ENCODE assay signal across 9 cellular contexts in the genomic region with DNA sequence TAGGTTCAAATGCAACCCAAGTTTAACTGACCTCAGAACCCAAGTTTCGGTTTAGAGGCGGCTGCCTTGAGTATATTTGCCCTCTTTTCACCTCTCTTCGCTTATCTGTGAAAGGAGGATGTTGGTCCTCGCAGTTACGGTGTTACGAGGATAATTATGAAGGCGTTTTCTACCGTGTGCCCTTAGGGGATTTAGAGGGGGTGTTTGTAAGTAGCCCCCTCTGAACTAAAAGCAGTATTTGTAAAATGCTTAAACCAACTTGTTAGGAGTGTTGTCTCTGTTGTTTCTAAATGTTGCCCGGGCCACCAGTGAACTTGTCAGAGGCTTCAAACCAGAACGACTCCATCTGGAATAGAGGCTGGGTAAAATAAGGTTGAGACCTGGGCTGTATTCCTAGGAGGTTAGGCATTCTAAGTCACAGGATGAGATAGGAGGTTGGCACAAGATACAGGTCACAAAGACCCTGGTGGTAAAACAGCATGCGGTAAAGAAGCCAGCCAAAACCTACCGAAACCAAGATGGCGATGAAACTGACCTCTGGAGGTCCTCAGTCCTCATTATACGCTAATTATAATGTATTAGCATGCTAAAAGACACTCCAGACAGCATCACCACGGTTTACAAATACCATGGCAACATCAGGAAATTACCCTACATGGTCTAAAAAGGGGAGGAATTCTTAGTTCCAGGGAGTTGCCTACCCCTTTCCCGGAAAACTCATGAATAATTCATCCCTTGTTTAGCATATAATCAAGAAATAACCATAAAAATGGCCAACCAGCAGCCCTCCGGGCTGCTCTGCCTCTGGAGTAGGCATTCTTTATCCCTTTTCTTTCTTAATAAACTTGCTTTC. TPM values are rescaled to one million over a fixed set of nuclear protein-coding genes. Genes with fewer than 3 reads are reported as not detected.
DNase-seq lines count a peak whose midpoint lies in the region; ATAC-seq and TF ChIP-seq lines count a peak whose summit lies in the region.
"Had no signal": no experiment of that assay in that cellular context is flagged by ENCODE, and none has a peak within 500 bp of the region (broad histone marks: within the 10 kb centered on the region; RNA-seq: fewer than 3 reads in every experiment).

No MANE protein-coding gene starts in this region.

- H3K27me3 ChIP-seq in NT2/D1 (ENCODE audit: insufficient read depth, insufficient read length) (no peaks in the 10 kb centered on the region), esophagus (ENCODE audit: control insufficient read depth in 1 of 2, insufficient read depth in 2 of 2, low read length in 2 of 2) (no peaks in the 10 kb centered on the region), ovary (no peaks in the 10 kb centered on the region)

- peak overlapping the region; percentile 86 to 98 for H3K27ac ChIP-seq in esophagus (ENCODE audit: low read depth in 2 of 2, low read length in 1 of 2)
- H3K27ac ChIP-seq in ovary, result peak overlapping the region in 1 of 2 donors; percentile 68

- peak overlapping the region; percentile 83 for H3K4me3 ChIP-seq in NT2/D1 (ENCODE audit: insufficient read length, low read depth)
- H3K4me3 ChIP-seq in esophagus (ENCODE audit: low read depth in 1 of 2, low read length in 2 of 2), result peak overlapping the region; percentile 59 to 62
- H3K4me3 ChIP-seq in ovary, result peak overlapping the region; percentile 52

- WGBS in esophagus, 2 donors, result 42 to 46% methylated on average over 17 of the region's 17 CpGs
- 35 to 41% (median 40%) methylated on average over 17 of the region's 17 CpGs for WGBS in ovary, 3 donors

- no peak for TF ChIP-seq CTCF in ovary (IDR thresholded peaks at IDR 0.05)
- TF ChIP-seq CTCF in GM20000 (IDR thresholded peaks at IDR 0.05; ENCODE audit: extremely low read depth, missing control alignments), result no peak

- no peak for TF ChIP-seq EP300 in ovary (IDR thresholded peaks at IDR 0.05)

- TF ChIP-seq POLR2A in ovary (IDR thresholded peaks at IDR 0.05), result no peak

- ATAC-seq in GM18909 (IDR thresholded peaks at IDR 0.05; ENCODE audit: poor library complexity, unreplicated experiment), result no peak

- peaks cover 9% of the 10 kb centered on the region for H3K4me1 ChIP-seq in NT2/D1 (ENCODE audit: insufficient read depth, insufficient read length)
- H3K4me1 ChIP-seq in esophagus (ENCODE audit: control insufficient read depth in 2 of 2, insufficient read depth in 2 of 2, low read length in 1 of 2), result peaks cover 3 to 9% of the 10 kb centered on the region in 2 donors
- H3K4me1 ChIP-seq in ovary (ENCODE audit: insufficient read depth), result peaks cover 2% of the 10 kb centered on the region

- peak; percentile 59 for DNase-seq in NCI-H748 (lab: John Stamatoyannopoulos, UW; ENCODE audit: unreplicated experiment)
- DNase-seq in NCI-H748 treated with DMSO at 0.1 percent for 48 hours (lab: John Stamatoyannopoulos, UW), result no peak
- DNase-seq in NT2/D1 (ENCODE audit: low read depth, low spot score), result no peak
- DNase-seq in ovary, result no peak
- no peak for DNase-seq in GM20000 (ENCODE audit: low spot score)
- no peak for DNase-seq in amygdala (lab: John Stamatoyannopoulos, UW)

- H3K36me3 ChIP-seq in NT2/D1 (ENCODE audit: insufficient read depth, insufficient read length, low read length) (peaks cover 26% of the 10 kb centered on the region), esophagus (ENCODE audit: control insufficient read depth in 2 of 2, insufficient read depth in 2 of 2, low read length in 1 of 2) (peaks cover 0 to 2% of the 10 kb centered on the region in 2 donors), ovary (no peaks in the 10 kb centered on the region)

- peak overlapping the region; percentile 69 for H3K9ac ChIP-seq in NT2/D1 (ENCODE audit: insufficient read length, low read depth)

- H3K9me3 ChIP-seq in NT2/D1 (ENCODE audit: insufficient read depth, low read length), result no peaks in the 10 kb centered on the region
- no peaks in the 10 kb centered on the region for H3K9me3 ChIP-seq in esophagus (ENCODE audit: control insufficient read depth in 2 of 2, insufficient read depth in 1 of 2, low read depth in 1 of 2, low read length in 1 of 2)
- H3K9me3 ChIP-seq in ovary, result no peaks in the 10 kb centered on the region

- intact Hi-C loops in ovary (cut with DNase I), result loop anchor here in 2 of 4 donors (5.0 to 10.0 kb wide), 3 partner anchors 69 to 409 kb away; partner anchors contain the start of genes GPSM2 (in 1 of the 2), SARS1 (in 1 of the 2) and SORT1 (in 1 of the 2)

RNA-seq across cellular contexts. Expression of gene PSRC1, which starts 1.0 kb away (rescaled TPM):
- polyA plus RNA-seq in esophagus (10 to 100 TPM in 1 of 2 donors, 1 to 10 TPM in 1; 6.3 to 10.4 TPM), ovary (1 to 10 TPM; 5.3 to 5.9 TPM)
- total RNA-seq in ovary, result 1 to 10 TPM; 1.0 to 8.1 (median 4.5) TPM

RNA-seq across cellular contexts. Expression of gene MYBPHL, which starts 22.8 kb away (rescaled TPM):
- under 1 TPM; 0.08 to 0.14 TPM for polyA plus RNA-seq in esophagus
- under 1 TPM in 1 of 7 donors, not detected in 6; 0.38 TPM for total RNA-seq in ovary
- not detected for polyA plus RNA-seq in ovary
- total RNA-seq: Daoy had no signal

RNA-seq across cellular contexts. Expression of gene CELSR2, which starts 34.6 kb away (rescaled TPM):
- polyA plus RNA-seq in esophagus (10 to 100 TPM; 17.4 to 19.4 TPM), ovary (1 to 10 TPM in 1 of 2 donors, under 1 TPM in 1; 0.90 to 1.3 TPM)
- total RNA-seq in ovary, result 10 to 100 TPM in 2 of 7 donors, 1 to 10 TPM in 5; 2.2 to 17.1 (median 6.6) TPM

Comparison
In these comparisons a context has a peak if more than half of its experiments do, and no peak if none do; other contexts are left out.
1. RNA of gene CELSR2, which starts 34.6 kb away (polyA plus RNA-seq): 17.4 to 19.4 TPM in esophagus; 0.90 to 1.3 TPM in ovary; every median in the first group is over 4 times any median in the second.
2. Peak in every context shown above with its lines, with median percentiles within 50 percentile points of each other: H3K4me3 ChIP-seq.